In the genomic region with DNA sequence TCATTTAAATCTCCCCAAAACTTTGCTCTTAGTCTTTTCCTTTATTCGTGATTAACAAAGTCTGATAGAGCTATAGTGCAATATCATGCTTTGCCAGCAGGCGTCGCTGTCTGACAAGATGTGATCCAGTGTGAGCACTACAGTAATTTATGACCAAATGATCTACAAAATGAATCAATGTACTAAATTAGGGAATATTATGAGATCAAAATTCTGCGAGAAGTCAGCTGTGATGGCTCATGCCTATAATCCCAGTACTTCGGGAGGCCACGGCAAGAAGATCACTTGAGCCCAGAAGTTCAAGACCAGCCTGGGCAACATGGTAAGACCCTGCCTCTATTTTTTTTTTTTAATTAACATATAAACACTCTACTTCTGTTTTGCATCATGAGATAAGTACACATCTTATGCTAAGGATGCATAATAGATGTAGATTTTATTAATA, we compare ENCODE assay signal across 8 cellular contexts. TPM values are rescaled to one million over a fixed set of nuclear protein-coding genes. Genes with fewer than 3 reads are reported as not detected.
DNase-seq lines count a peak whose midpoint lies in the region; ATAC-seq, FAIRE-seq and TF ChIP-seq lines count a peak whose summit lies in the region.

No MANE protein-coding gene starts in this region.

- H2BK120ac ChIP-seq in H1 (replicated peaks; ENCODE audit: low read depth, low read length), result no peak overlapping the region

- DNase-seq in GM06990 (ENCODE audit: extremely low read depth, insufficient read length), result no peak
- DNase-seq in NCI-H128 (lab: John Stamatoyannopoulos, UW; ENCODE audit: unreplicated experiment), result peak; percentile 49
- DNase-seq in activated CD4-positive, alpha-beta T cell treated with anti-CD3 and anti-CD28 coated beads, Interleukin-2, amount 50 U/mL, for 4 hours, result peak; percentile 85 to 90
- peak in 1 of 2 experiments; percentile 92 for DNase-seq in H1 (ENCODE audit: low read depth in 1 of 2, low spot score in 2 of 2)
- DNase-seq in nephron progenitor cell, result peak; percentile 82
- DNase-seq in thoracic aorta (ENCODE audit: low spot score), result peak; percentile 56
- no peak for DNase-seq in retina

- WGBS in H1 (ENCODE audit: extremely low coverage in 1 of 2, insufficient coverage in 1 of 2, insufficient read length in 1 of 2, insufficient replicate concordance in 2 of 2, low coverage in 1 of 2, low lambda C conversion rate in 2 of 2, missing lambda C conversion rate in 1 of 2), 2 experiments, result 47% methylated on average over 6 of the region's 6 CpGs; no CpG with 5 or more reads in 1 of the 2 experiments

- no peak overlapping the region for H3K56ac ChIP-seq in H1 (replicated peaks; ENCODE audit: insufficient read length, low read depth, low read length)

- H3K27ac ChIP-seq in H1 (ENCODE audit: low read depth, low read length) (no peak overlapping the region), thoracic aorta (no peak overlapping the region)

- H3K4me2 ChIP-seq in H1 (ENCODE audit: insufficient read depth in 1 of 2, low read depth in 2 of 2, low read length in 2 of 2), result no peak overlapping the region

- H3K4me3 ChIP-seq in GM06990 (replicated peaks; ENCODE audit: low read depth, low read length), result no peak overlapping the region
- H3K4me3 ChIP-seq in H1 (ENCODE audit: extremely low read depth in 1 of 4, insufficient read depth in 2 of 4, low read depth in 3 of 4, low read length in 4 of 4), result no peak overlapping the region
- H3K4me3 ChIP-seq in thoracic aorta, result no peak overlapping the region

- peaks cover 11% of the 10 kb centered on the region for H3K23me2 ChIP-seq in H1 (ENCODE audit: low read depth, low read length)

- no peaks in the 10 kb centered on the region for H3K79me1 ChIP-seq in H1 (ENCODE audit: low read depth, low read length)

- H3K9ac ChIP-seq in H1 (replicated peaks in 1 of 4; ENCODE audit: extremely low read depth in 1 of 4, low read depth in 3 of 4, low read length in 3 of 4), result no peak overlapping the region

- no peak overlapping the region for H4K5ac ChIP-seq in H1 (ENCODE audit: insufficient read length, low read depth, low read length)

- no peaks in the 10 kb centered on the region; the same call in 1 of the 2 replicates for H3K27me3 ChIP-seq in GM06990 (replicated peaks; ENCODE audit: control insufficient read depth, insufficient read depth, low read length)
- H3K27me3 ChIP-seq in H1 (replicated peaks in 1 of 4; ENCODE audit: control insufficient read depth in 3 of 4, extremely low read depth in 1 of 4, insufficient read depth in 3 of 4, low read length in 3 of 4), result peaks cover 0 to 19% (median 13%) of the 10 kb centered on the region in 4 experiments; a peak in 6 of 7 replicates
- H3K27me3 ChIP-seq in thoracic aorta (replicated peaks; ENCODE audit: insufficient read depth), result no peaks in the 10 kb centered on the region

- no peaks in the 10 kb centered on the region; a peak in 2 of 4 replicates for H3K79me2 ChIP-seq in H1 (ENCODE audit: control insufficient read depth in 1 of 2, insufficient read depth in 2 of 2, low read length in 2 of 2)

- ATAC-seq in thoracic aorta (ENCODE audit: insufficient number of reproducible peaks, low FRiP score, low read depth) (no peak), GM21390 (IDR thresholded peaks at IDR 0.05; ENCODE audit: unreplicated experiment) (no peak)

- no peak overlapping the region for H3K27ac Mint-ChIP-seq in nephron progenitor cell

- H3K9me3 Mint-ChIP-seq in nephron progenitor cell, result peaks cover 47% of the 10 kb centered on the region

- H4K8ac ChIP-seq in H1 (ENCODE audit: extremely low read depth, insufficient read depth, low read length), result no peak overlapping the region

- peaks cover 7% of the 10 kb centered on the region for H3K27me3 Mint-ChIP-seq in nephron progenitor cell (ENCODE audit: low read depth, poor library complexity)

- peaks cover 16% of the 10 kb centered on the region for H3K36me3 Mint-ChIP-seq in nephron progenitor cell (ENCODE audit: low read depth)

- no peak overlapping the region for H2BK12ac ChIP-seq in H1 (ENCODE audit: low read depth, low read length)

- TF ChIP-seq RAD21 in H1 (IDR thresholded peaks at IDR 0.05 in 1 of 2, conservative IDR thresholded peaks at IDR 0.05 in 1 of 2; ENCODE audit: low read depth in 2 of 2, low read length in 2 of 2), result peak; percentile 95 to 96

- no peak overlapping the region for H3K4me3 Mint-ChIP-seq in nephron progenitor cell

- H4K20me1 ChIP-seq in H1 (replicated peaks in 1 of 2; ENCODE audit: control insufficient read depth in 1 of 2, insufficient read depth in 2 of 2, low read length in 2 of 2), result peaks cover 0 to 5% of the 10 kb centered on the region in 2 experiments

- H4K91ac ChIP-seq in H1 (replicated peaks; ENCODE audit: insufficient read length, low read length), result no peak overlapping the region

- peaks cover 18% of the 10 kb centered on the region for H3K4me1 Mint-ChIP-seq in nephron progenitor cell

- TF ChIP-seq CTCF in GM06990 (IDR thresholded peaks at IDR 0.05; ENCODE audit: insufficient read depth, low read length, poor library complexity, severe bottlenecking) (peak; percentile 95), H1 (IDR thresholded peaks at IDR 0.05; ENCODE audit: control extremely low read depth in 1 of 3, insufficient read depth in 1 of 3, low read depth in 1 of 3, low read length in 3 of 3) (peak in 2 of 3 experiments; percentile 81 to 86; a peak in 3 of 4 replicates), nephron progenitor cell (IDR thresholded peaks at IDR 0.05) (peak; percentile 91), thoracic aorta (IDR thresholded peaks at IDR 0.05) (peak; percentile 83)

- no peak overlapping the region for H2AFZ ChIP-seq in H1 (ENCODE audit: low read length)

- H2AK5ac ChIP-seq in H1 (ENCODE audit: low read depth, low read length), result no peak overlapping the region

- H2BK20ac ChIP-seq in H1 (ENCODE audit: low read length), result no peak overlapping the region

- H3K36me3 ChIP-seq in GM06990 (ENCODE audit: control insufficient read depth, insufficient read depth, low read length), result no peaks in the 10 kb centered on the region
- no peaks in the 10 kb centered on the region for H3K36me3 ChIP-seq in H1 (ENCODE audit: control insufficient read depth in 2 of 4, insufficient read depth in 4 of 4, low read length in 3 of 4)
- no peaks in the 10 kb centered on the region for H3K36me3 ChIP-seq in thoracic aorta

- H3K18ac ChIP-seq in H1 (ENCODE audit: extremely low read depth, low read length), result no peak overlapping the region

- H3K4ac ChIP-seq in H1 (replicated peaks; ENCODE audit: insufficient read length, low read depth, low read length), result no peak overlapping the region

- H2BK5ac ChIP-seq in H1 (ENCODE audit: low read depth, low read length), result no peak overlapping the region

- TF ChIP-seq POLR2A in H1 (IDR thresholded peaks at IDR 0.05; ENCODE audit: control extremely low read depth in 1 of 2, low read depth in 2 of 2, low read length in 2 of 2), result no peak

- no peak overlapping the region for H2BK15ac ChIP-seq in H1 (ENCODE audit: low read length)

- FAIRE-seq in H1 (lab: Jason Lieb, UNC), result peak; percentile 36

- H3K9me3 ChIP-seq in H1 (ENCODE audit: insufficient read depth in 2 of 2, low read depth in 1 of 2, low read length in 1 of 2), result peaks cover 6 to 7% of the 10 kb centered on the region in 2 experiments
- H3K9me3 ChIP-seq in thoracic aorta, result peaks cover 12% of the 10 kb centered on the region

- no peak for TF ChIP-seq EP300 in H1 (IDR thresholded peaks at IDR 0.05; ENCODE audit: borderline replicate concordance in 1 of 2, low read depth in 2 of 2, low read length in 2 of 2)

- no peak overlapping the region for H3K14ac ChIP-seq in H1 (ENCODE audit: insufficient read length)

- H3K23ac ChIP-seq in H1 (ENCODE audit: insufficient read length), result no peak overlapping the region

- POLR2A ChIA-PET in H1 (lab: Charles Lee; ENCODE audit: partially characterized antibody), result no interaction called here

- H3K4me1 ChIP-seq in H1 (replicated peaks in 1 of 4; ENCODE audit: control insufficient read depth in 3 of 4, insufficient read depth in 4 of 4, low read length in 3 of 4) (peaks cover 0 to 9% (median 4%) of the 10 kb centered on the region in 4 experiments; a peak in 4 of 7 replicates), thoracic aorta (ENCODE audit: control insufficient read depth in 1 of 2, low read depth in 2 of 2) (peaks cover 17 to 27% of the 10 kb centered on the region in 2 donors)

- CTCF ChIA-PET in H1 (lab: Charles Lee; ENCODE audit: partially characterized antibody), result interaction anchor here (0.6 to 6.2 kb wide), 54 partner anchors 9 to 1773 kb away, joined by 3 to 98 read pairs (median 4); no protein-coding TSS in a partner anchor

TF ChIP-seq in H1, 55 proteins besides CTCF, POLR2A, EP300 and RAD21:
- TF ChIP-seq SIX5 (IDR thresholded peaks at IDR 0.05; ENCODE audit: low read depth, low read length) (no peak), POLR2AphosphoS5 (IDR thresholded peaks at IDR 0.05; ENCODE audit: low read depth, low read length) (no peak), SIRT6 (IDR thresholded peaks at IDR 0.05; ENCODE audit: low read length) (no peak), BACH1 (IDR thresholded peaks at IDR 0.05; ENCODE audit: low read length) (no peak), BCL11A (IDR thresholded peaks at IDR 0.05; ENCODE audit: low read depth in 2 of 2, low read length in 2 of 2) (no peak), JUND (IDR thresholded peaks at IDR 0.05; ENCODE audit: low read length) (no peak)

RNA-seq across cellular contexts. Expression of gene SPSB1, which starts 3.6 kb away (rescaled TPM):
- 4.0 and 5.3 TPM in 2 replicates for total RNA-seq in H1 (2021; fragmentation: NEBNext Ultra II Directional; extraction: Animal tissue kit (Norgen Biotek cat#: 25700))
- polyA plus RNA-seq in H1 (2011; rRNA removed), result 6.4 and 8.2 TPM in 2 replicates
- polyA plus RNA-seq in H1 (2011; cell fraction: cytosol; rRNA removed), result 5.0 TPM
- polyA plus RNA-seq in H1 (2011; cell fraction: nucleus; rRNA removed), result 5.0 TPM
- polyA plus RNA-seq in H1 (2012, experiment 1 of 2), result 3.3 to 5.5 TPM (median 4.1 TPM) in 4 replicates
- polyA plus RNA-seq in H1 (2012, experiment 2 of 2), result 4.3 TPM
- 2.6 TPM for polyA plus RNA-seq in H1 (2013, experiment 1 of 2)
- 2.9 TPM for polyA plus RNA-seq in H1 (2013, experiment 2 of 2)
- polyA minus RNA-seq in H1 (2011; rRNA and poly(A)+ RNA removed), result 5.3 and 7.5 TPM in 2 replicates
- 4.0 TPM for polyA minus RNA-seq in H1 (2011; cell fraction: cytosol; rRNA and poly(A)+ RNA removed)
- polyA minus RNA-seq in H1 (2011; cell fraction: nucleus; rRNA and poly(A)+ RNA removed), result 2.9 TPM
- total RNA-seq in thoracic aorta, result 100 to 1,000 TPM; 107 to 171 TPM

RNA-seq across cellular contexts. Expression of gene H6PD, which starts 54.5 kb away (rescaled TPM):
- 3.8 and 4.0 TPM in 2 replicates for total RNA-seq in H1 (2021; fragmentation: NEBNext Ultra II Directional; extraction: Animal tissue kit (Norgen Biotek cat#: 25700))
- 3.6 and 5.0 TPM in 2 replicates for polyA plus RNA-seq in H1 (2011; rRNA removed)
- polyA plus RNA-seq in H1 (2011; cell fraction: cytosol; rRNA removed), result 3.7 TPM
- 6.8 TPM for polyA plus RNA-seq in H1 (2011; cell fraction: nucleus; rRNA removed)
- 3.3 to 5.0 TPM (median 3.8 TPM) in 4 replicates for polyA plus RNA-seq in H1 (2012, experiment 1 of 2)
- polyA plus RNA-seq in H1 (2012, experiment 2 of 2), result 3.4 TPM
- 5.8 TPM for polyA plus RNA-seq in H1 (2013, experiment 1 of 2)
- 4.7 TPM for polyA plus RNA-seq in H1 (2013, experiment 2 of 2)
- 3.8 and 3.9 TPM in 2 replicates for polyA minus RNA-seq in H1 (2011; rRNA and poly(A)+ RNA removed)
- 3.4 TPM for polyA minus RNA-seq in H1 (2011; cell fraction: cytosol; rRNA and poly(A)+ RNA removed)
- 3.4 TPM for polyA minus RNA-seq in H1 (2011; cell fraction: nucleus; rRNA and poly(A)+ RNA removed)
- 10 to 100 TPM; 57.8 to 80.6 TPM for total RNA-seq in thoracic aorta

Comparison
In these comparisons a context has a peak if more than half of its experiments do, and no peak if none do; other contexts are left out.
1. DNase-seq: peak in NCI-H128 (single experiment), activated CD4-positive, alpha-beta T cell treated with anti-CD3 and anti-CD28 coated beads, Interleukin-2, amount 50 U/mL, for 4 hours (2 of 2), nephron progenitor cell (single experiment) and thoracic aorta (single experiment); none in GM06990 (single experiment) and retina (single experiment).
2. RNA of gene SPSB1, which starts 3.6 kb away (total RNA-seq): 107 to 171 TPM in thoracic aorta; 4.0 to 5.3 TPM in H1; every median in the first group is over 10 times any median in the second.
3. RNA of gene H6PD, which starts 54.5 kb away (total RNA-seq): 57.8 to 80.6 TPM in thoracic aorta; 3.8 to 4.0 TPM in H1; every median in the first group is over 10 times any median in the second.
4. Peak in every context shown above with its lines, with median percentiles within 50 percentile points of each other: CTCF ChIP-seq.